ENCODE assay signal across 1 cellular context in genomic region chr14:82999802-83000201, GRCh38.
TF ChIP-seq lines count a peak whose summit lies in the region.

No MANE protein-coding gene starts in this region.

TF ChIP-seq in GM12878, 131 proteins besides CTCF, POLR2A, EP300 and RAD21 (continued from another document):
- no peak for TF ChIP-seq REST (IDR thresholded peaks at IDR 0.05; ENCODE audit: low read depth, low read length)
- no peak for TF ChIP-seq POLR2AphosphoS2 (IDR thresholded peaks at IDR 0.05; ENCODE audit: low read depth, low read length)
